Comparison of ENCODE assay signal across 8 cellular contexts in genomic region chr18:68735498-68736343, GRCh38. TPM values are rescaled to one million over a fixed set of nuclear protein-coding genes. Genes with fewer than 3 reads are reported as not detected.
DNase-seq lines count a peak whose midpoint lies in the region; ATAC-seq and TF ChIP-seq lines count a peak whose summit lies in the region.

No MANE protein-coding gene starts in this region.

- H3K4me1 ChIP-seq in tibial artery: peaks cover 0 to 6% (median 2%) of the 10 kb centered on the region in 4 donors

- no peaks in the 10 kb centered on the region for H3K9me3 ChIP-seq in tibial artery

- ATAC-seq in GM18867 (IDR thresholded peaks at IDR 0.05; ENCODE audit: unreplicated experiment): peak; percentile 88
- ATAC-seq in HG03025 (IDR thresholded peaks at IDR 0.05; ENCODE audit: low FRiP score, unreplicated experiment): peak; percentile 73

- TF ChIP-seq CTCF in CD14-positive monocyte (IDR thresholded peaks at IDR 0.05) (peak; percentile 86), tibial artery (IDR thresholded peaks at IDR 0.05) (peak; percentile 62 to 68)

- H3K27me3 Mint-ChIP-seq in CD14-positive monocyte (ENCODE audit: low read depth in 3 of 3): no peaks in the 10 kb centered on the region

- no peak overlapping the region for H3K4me3 Mint-ChIP-seq in CD14-positive monocyte

- H3K36me3 ChIP-seq in tibial artery: no peaks in the 10 kb centered on the region

- no peaks in the 10 kb centered on the region for H3K4me1 Mint-ChIP-seq in CD14-positive monocyte

- H3K4me3 ChIP-seq in tibial artery: no peak overlapping the region

- H3K27ac Mint-ChIP-seq in CD14-positive monocyte: no peak overlapping the region

- DNase-seq in CD14-positive monocyte (ENCODE audit: low spot score): no peak
- DNase-seq in NCI-H1694 treated with DMSO at 0.1 percent for 48 hours (lab: John Stamatoyannopoulos, UW): peak; percentile 55
- peak; percentile 70 for DNase-seq in amniotic epithelial cell (ENCODE audit: low read depth)
- DNase-seq in iPS-NIHi11 (ENCODE audit: low spot score): peak; percentile 53
- no peak for DNase-seq in tibial artery
- no peak for DNase-seq in posterior vena cava (ENCODE audit: low spot score)

- no peaks in the 10 kb centered on the region for H3K36me3 Mint-ChIP-seq in CD14-positive monocyte

- no peaks in the 10 kb centered on the region for H3K9me3 Mint-ChIP-seq in CD14-positive monocyte

- H3K27ac ChIP-seq in tibial artery: no peak overlapping the region

- intact Hi-C loops in CD14-positive monocyte (cut with micrococcal nuclease): loop anchor here in 1 of 2 donors (5.0 kb wide), 1 partner anchor 1518 kb away; no protein-coding TSS in a partner anchor
- intact Hi-C loops in tibial artery (cut with DNase I; ENCODE audit: low total_unique reads): no loop called here
- intact Hi-C loops in posterior vena cava (cut with DNase I): no loop called here

- H3K27me3 ChIP-seq in tibial artery: no peaks in the 10 kb centered on the region

RNA-seq across cellular contexts. Expression of gene TMX3, which starts 20.8 kb away (rescaled TPM):
- polyA plus RNA-seq in CD14-positive monocyte: 10 to 100 TPM; 13.7 to 16.5 TPM
- 10 to 100 TPM; 41.8 to 44.0 TPM for total RNA-seq in posterior vena cava

Comparison
In these comparisons a context has a peak if more than half of its experiments do, and no peak if none do; other contexts are left out.
1. DNase-seq: peak in NCI-H1694 treated with DMSO at 0.1 percent for 48 hours (single experiment), amniotic epithelial cell (single experiment) and iPS-NIHi11 (single experiment); none in CD14-positive monocyte (single experiment), tibial artery (0 of 2) and posterior vena cava (single experiment).